Comparison of ENCODE assay signal across 1 cellular context in genomic region chr6:126066068-126067048, GRCh38.
TF ChIP-seq lines count a peak whose summit lies in the region.

No MANE protein-coding gene starts in this region.

TF ChIP-seq in IMR-90, 13 proteins besides CTCF, POLR2A, EP300 and RAD21 (continued from another document):
- TF ChIP-seq, protein P1, sequence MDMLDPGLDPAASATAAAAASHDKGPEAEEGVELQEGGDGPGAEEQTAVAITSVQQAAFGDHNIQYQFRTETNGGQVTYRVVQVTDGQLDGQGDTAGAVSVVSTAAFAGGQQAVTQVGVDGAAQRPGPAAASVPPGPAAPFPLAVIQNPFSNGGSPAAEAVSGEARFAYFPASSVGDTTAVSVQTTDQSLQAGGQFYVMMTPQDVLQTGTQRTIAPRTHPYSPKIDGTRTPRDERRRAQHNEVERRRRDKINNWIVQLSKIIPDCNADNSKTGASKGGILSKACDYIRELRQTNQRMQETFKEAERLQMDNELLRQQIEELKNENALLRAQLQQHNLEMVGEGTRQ (IDR thresholded peaks at IDR 0.05; ENCODE audit: low read depth, low read length): no peak
- TF ChIP-seq SMC3 (IDR thresholded peaks at IDR 0.05; ENCODE audit: low read depth, low read length) (no peak), CHD1 (IDR thresholded peaks at IDR 0.05; ENCODE audit: low read depth, low read length) (no peak), MXI1 (IDR thresholded peaks at IDR 0.05; ENCODE audit: borderline replicate concordance, low read depth, low read length) (no peak), CEBPB (IDR thresholded peaks at IDR 0.05; ENCODE audit: low read depth, low read length) (no peak), RCOR1 (IDR thresholded peaks at IDR 0.05; ENCODE audit: insufficient replicate concordance, low read length) (no peak), MAFK (IDR thresholded peaks at IDR 0.05; ENCODE audit: low read depth, low read length) (no peak), RFX5 (IDR thresholded peaks at IDR 0.05; ENCODE audit: low read depth, low read length) (no peak), FOS (IDR thresholded peaks at IDR 0.05; ENCODE audit: low read depth, low read length) (no peak)
